In genomic region chr7:121994625-121995410, GRCh38 we compare ENCODE assay signal across 10 cellular contexts.
DNase-seq lines count a peak whose midpoint lies in the region; ATAC-seq, FAIRE-seq and TF ChIP-seq lines count a peak whose summit lies in the region.
"Had no signal": no experiment of that assay in that cellular context is flagged by ENCODE, and none has a peak within 500 bp of the region (broad histone marks: within the 10 kb centered on the region; RNA-seq: fewer than 3 reads in every experiment).

No MANE protein-coding gene starts in this region.

- no peak overlapping the region for H3K9ac ChIP-seq in HepG2 (ENCODE audit: insufficient read depth, low read depth, low read length)

- no peak for TF ChIP-seq POLR2A in HepG2 (IDR thresholded peaks at IDR 0.05; ENCODE audit: insufficient read depth in 1 of 2, low read depth in 2 of 2, low read length in 2 of 2)

- FAIRE-seq in HepG2 (lab: Jason Lieb, UNC) = peak; percentile 70

- in situ Hi-C loops in HepG2 (cut with HindIII; ENCODE audit: extremely low pct_ligation_motif_present, low pct_unique_long_range_greater_than_20kb) = loop anchor here (10.0 to 25.0 kb wide), 3 partner anchors 240 to 858 kb away; no protein-coding TSS in a partner anchor

- H3K27me3 ChIP-seq in BJ (ENCODE audit: control insufficient read depth, insufficient read depth, low read length) (no peaks in the 10 kb centered on the region), HepG2 (ENCODE audit: control insufficient read depth in 1 of 2, insufficient read depth in 2 of 2, low read length in 2 of 2) (no peaks in the 10 kb centered on the region)

- no peak overlapping the region for H3K4me3 Mint-ChIP-seq in stimulated activated effector memory CD8-positive, alpha-beta T cell treated with anti-CD3 and anti-CD28 coated beads, Interleukin-12 subunit alpha, Interleukin-12 subunit beta, amount 100 ng/mL, for 72 hours
- H3K4me3 Mint-ChIP-seq: stimulated activated naive CD8-positive, alpha-beta T cell treated with anti-CD3 and anti-CD28 coated beads, Interleukin-15, Interleukin-2, amounts not matched to agents 100 ng/mL and 50 ng/mL, for 24 hours; T-helper 1 cell treated with Interleukin-12 subunit alpha and Interleukin-12 subunit beta and Interleukin-4 antibody, amounts not matched to agents 30 μg/mL and 1 μg/mL, for 36 hours had no signal

- peak; percentile 59; the same call in 1 of the 2 replicates for TF ChIP-seq RAD21 in HepG2 (CRISPR knock-in tag; IDR thresholded peaks at IDR 0.05)

- H3K9me3 ChIP-seq in HepG2 (ENCODE audit: low read length) = no peaks in the 10 kb centered on the region

- no peaks in the 10 kb centered on the region for H3K79me2 ChIP-seq in HepG2 (ENCODE audit: insufficient read depth, low read length)

- no peak overlapping the region for H3K4me3 ChIP-seq in BJ (ENCODE audit: low read depth, low read length)
- H3K4me3 ChIP-seq in coronary artery = no peak overlapping the region
- H3K4me3 ChIP-seq in HepG2 (replicated peaks in 1 of 3; ENCODE audit: insufficient read depth in 1 of 3, low read depth in 2 of 3, low read length in 3 of 3) = no peak overlapping the region

- no peaks in the 10 kb centered on the region for H3K9me3 Mint-ChIP-seq in stimulated activated effector memory CD8-positive, alpha-beta T cell treated with anti-CD3 and anti-CD28 coated beads, Interleukin-12 subunit alpha, Interleukin-12 subunit beta, amount 100 ng/mL, for 72 hours
- H3K9me3 Mint-ChIP-seq: stimulated activated naive CD8-positive, alpha-beta T cell treated with anti-CD3 and anti-CD28 coated beads, Interleukin-15, Interleukin-2, amounts not matched to agents 100 ng/mL and 50 ng/mL, for 24 hours; T-helper 1 cell treated with Interleukin-12 subunit alpha and Interleukin-12 subunit beta and Interleukin-4 antibody, amounts not matched to agents 30 μg/mL and 1 μg/mL, for 36 hours had no signal

- H3K4me1 Mint-ChIP-seq in stimulated activated effector memory CD8-positive, alpha-beta T cell treated with anti-CD3 and anti-CD28 coated beads, Interleukin-12 subunit alpha, Interleukin-12 subunit beta, amount 100 ng/mL, for 72 hours = no peaks in the 10 kb centered on the region

- no peak overlapping the region for H3K27ac Mint-ChIP-seq in stimulated activated effector memory CD8-positive, alpha-beta T cell treated with anti-CD3 and anti-CD28 coated beads, Interleukin-12 subunit alpha, Interleukin-12 subunit beta, amount 100 ng/mL, for 72 hours
- H3K27ac Mint-ChIP-seq: stimulated activated naive CD8-positive, alpha-beta T cell treated with anti-CD3 and anti-CD28 coated beads, Interleukin-15, Interleukin-2, amounts not matched to agents 100 ng/mL and 50 ng/mL, for 24 hours; T-helper 1 cell treated with Interleukin-12 subunit alpha and Interleukin-12 subunit beta and Interleukin-4 antibody, amounts not matched to agents 30 μg/mL and 1 μg/mL, for 36 hours had no signal

- H2AFZ ChIP-seq in HepG2 (ENCODE audit: low read length) = no peak overlapping the region

- POLR2A ChIA-PET in BJ (lab: Charles Lee) = no interaction called here
- POLR2A ChIA-PET in HepG2 (lab: Yijun Ruan, JAX) = no interaction called here

- no peak for TF ChIP-seq EP300 in HepG2 (IDR thresholded peaks at IDR 0.05; ENCODE audit: low read depth in 2 of 2, low read length in 2 of 2)
- no peak for TF ChIP-seq EP300 in HepG2 (CRISPR knock-in tag; IDR thresholded peaks at IDR 0.05; ENCODE audit: borderline replicate concordance)

- H3K4me1 ChIP-seq in HepG2 (ENCODE audit: insufficient read depth, low read length) = no peaks in the 10 kb centered on the region

- H3K36me3 ChIP-seq in BJ (ENCODE audit: control insufficient read depth, insufficient read depth, low read length) = no peaks in the 10 kb centered on the region
- no peaks in the 10 kb centered on the region for H3K36me3 ChIP-seq in HepG2 (replicated peaks in 1 of 2; ENCODE audit: control insufficient read depth in 1 of 2, insufficient read depth in 2 of 2, low read length in 2 of 2)

- no peak overlapping the region for H3K27ac ChIP-seq in coronary artery
- H3K27ac ChIP-seq in HepG2 (ENCODE audit: extremely low read length, insufficient read depth, low read length) = no peak overlapping the region

- H3K36me3 Mint-ChIP-seq in stimulated activated effector memory CD8-positive, alpha-beta T cell treated with anti-CD3 and anti-CD28 coated beads, Interleukin-12 subunit alpha, Interleukin-12 subunit beta, amount 100 ng/mL, for 72 hours = no peaks in the 10 kb centered on the region

- CTCF ChIA-PET in BJ (lab: Yijun Ruan, JAX) (interaction anchor here (0.5 to 1.8 kb wide), 48 partner anchors 9 to 1211 kb away, joined by 3 to 27 read pairs (median 4); no protein-coding TSS in a partner anchor), HepG2 (lab: Yijun Ruan, JAX; ENCODE audit: low intra/inter-chr PET ratio, low total read pairs) (interaction anchor here (1.5 to 2.3 kb wide), 4 partner anchors 242 to 628 kb away, joined by 6 to 25 read pairs (median 8); no protein-coding TSS in a partner anchor)

- WGBS in HepG2 (ENCODE audit: low lambda C conversion rate) = 0% methylated on average over 5 of the region's 5 CpGs

- ATAC-seq in GM18870 (IDR thresholded peaks at IDR 0.05; ENCODE audit: unreplicated experiment) (peak; percentile 92), HG03045 (IDR thresholded peaks at IDR 0.05; ENCODE audit: unreplicated experiment) (peak; percentile 93), HepG2 (peak; percentile 90)
- peak; percentile 70 for ATAC-seq in stimulated activated effector memory CD8-positive, alpha-beta T cell treated with anti-CD3 and anti-CD28 coated beads, Interleukin-12 subunit alpha, Interleukin-12 subunit beta, amount 100 ng/mL, for 72 hours

- DNase-seq in BJ (ENCODE audit: low read depth) (peak; percentile 16), NCI-H1694 treated with DMSO at 0.1 percent for 48 hours (lab: John Stamatoyannopoulos, UW) (peak; percentile 84), T1000 (lab: John Stamatoyannopoulos, UW) (peak; percentile 3), coronary artery (ENCODE audit: low spot score) (no peak), HepG2 (ENCODE audit: low spot score) (peak; percentile 70)
- peak; percentile 8 to 68 for DNase-seq in stimulated activated effector memory CD8-positive, alpha-beta T cell treated with anti-CD3 and anti-CD28 coated beads, Interleukin-12 subunit alpha, Interleukin-12 subunit beta, amount 100 ng/mL, for 72 hours (ENCODE audit: low spot score in 2 of 2)

- H3K4me2 ChIP-seq in HepG2 (ENCODE audit: low read depth, low read length) = no peak overlapping the region

- intact Hi-C loops in HepG2 (cut with micrococcal nuclease; ENCODE audit: unreplicated experiment) = loop anchor here (1.0 to 10.0 kb wide), 5 partner anchors 243 to 868 kb away; no protein-coding TSS in a partner anchor

- TF ChIP-seq CTCF in BJ (IDR thresholded peaks at IDR 0.05; ENCODE audit: insufficient read depth, low read depth, low read length) (peak; percentile 80), coronary artery (IDR thresholded peaks at IDR 0.05) (peak; percentile 51), HepG2 (CRISPR knock-in tag; IDR thresholded peaks at IDR 0.05) (peak; percentile 71)

- H4K20me1 ChIP-seq in HepG2 (ENCODE audit: insufficient read depth, low read length) = no peaks in the 10 kb centered on the region

- no TSS peak for BruUV-seq in HepG2 (replicated peaks; lab: Mats Ljungman, UMichigan)

TF ChIP-seq in HepG2, 621 proteins besides CTCF, POLR2A, EP300 and RAD21:
- TF ChIP-seq STAG1 (CRISPR knock-in tag; IDR thresholded peaks at IDR 0.05) (peak; percentile 89), ZNF460 (CRISPR knock-in tag; IDR thresholded peaks at IDR 0.05; ENCODE audit: borderline replicate concordance) (no peak), POLR2G (IDR thresholded peaks at IDR 0.05; ENCODE audit: low read depth, low read length) (no peak), SMC3 (IDR thresholded peaks at IDR 0.05; ENCODE audit: low read length) (peak; percentile 52), CREB1 (IDR thresholded peaks at IDR 0.05) (no peak), CREB1 (CRISPR knock-in tag; IDR thresholded peaks at IDR 0.05) (0 out of 2 replicates have a peak, but pooled peaks have one; percentile 19)
TF ChIP-seq in HepG2: peak in this region for 3.
